ENCODE assay signal across 25 cellular contexts in genomic region chr9:31034311-31034710, GRCh38.
A peak's percentile ranks its signal among the peaks of the same experiment; 100 is the strongest.
DNase-seq lines count a peak whose midpoint lies in the region; ATAC-seq and TF ChIP-seq lines count a peak whose summit lies in the region.
"Had no signal": no experiment of that assay in that cellular context is flagged by ENCODE, and none has a peak within 500 bp of the region (broad histone marks: within the 10 kb centered on the region; RNA-seq: fewer than 3 reads in every experiment).

No MANE protein-coding gene starts in this region.

- H3K4me2 ChIP-seq in hepatocyte: no peak overlapping the region

- H3K79me2 ChIP-seq in hepatocyte: no peaks in the 10 kb centered on the region

- no peaks in the 10 kb centered on the region for H3K27me3 ChIP-seq in CD4-positive, CD25-positive, alpha-beta regulatory T cell (ENCODE audit: control insufficient read depth, insufficient read depth, low read length)
- no peaks in the 10 kb centered on the region for H3K27me3 ChIP-seq in hepatocyte

- peak overlapping the region; percentile 24 for H2AFZ ChIP-seq in hepatocyte

- H3K9me2 ChIP-seq in hepatocyte (replicated peaks; ENCODE audit: insufficient read depth): no peaks in the 10 kb centered on the region

- no peak for ATAC-seq in CD4-positive, CD25-positive, alpha-beta regulatory T cell (ENCODE audit: low read depth in 2 of 2)
- ATAC-seq: activated CD8-positive, alpha-beta T cell treated with anti-CD3 and anti-CD28 coated beads for 36 hours; left ventricle myocardium superior; mucosa of descending colon; right cardiac atrium had no signal

- H3K36me3 Mint-ChIP-seq in CD4-positive, CD25-positive, alpha-beta regulatory T cell: no peaks in the 10 kb centered on the region
- H3K36me3 Mint-ChIP-seq: activated naive CD8-positive, alpha-beta T cell treated with anti-CD3 and anti-CD28 coated beads, Interleukin-2, amount 10 ng/mL, durations not matched to agents 7 days and 5 days; IgD-negative memory B cell had no signal

- in situ Hi-C loops in SK-MEL-5 (cut with HindIII; ENCODE audit: low pct_unique_long_range_greater_than_20kb, low sequenced_read_pairs): no loop called here

- H3K36me3 ChIP-seq in CD4-positive, CD25-positive, alpha-beta regulatory T cell (ENCODE audit: control insufficient read depth, insufficient read depth, low read length): no peaks in the 10 kb centered on the region
- no peaks in the 10 kb centered on the region for H3K36me3 ChIP-seq in hepatocyte (replicated peaks; ENCODE audit: insufficient read depth, low read depth)

- H3K27me3 Mint-ChIP-seq in CD4-positive, CD25-positive, alpha-beta regulatory T cell: no peaks in the 10 kb centered on the region
- H3K27me3 Mint-ChIP-seq: activated naive CD8-positive, alpha-beta T cell treated with anti-CD3 and anti-CD28 coated beads, Interleukin-2, amount 10 ng/mL, durations not matched to agents 7 days and 5 days had no signal

- no peak overlapping the region for H3K27ac Mint-ChIP-seq in CD4-positive, CD25-positive, alpha-beta regulatory T cell
- H3K27ac Mint-ChIP-seq: activated CD8-positive, alpha-beta T cell treated with anti-CD3 and anti-CD28 coated beads for 36 hours; activated naive CD8-positive, alpha-beta T cell treated with anti-CD3 and anti-CD28 coated beads, Interleukin-2, amount 10 ng/mL, durations not matched to agents 7 days and 5 days; CD4-positive, alpha-beta T cell; IgD-negative memory B cell; T-helper 1 cell treated with Interleukin-12 subunit alpha and Interleukin-12 subunit beta and Interleukin-4 antibody, amounts not matched to agents 30 μg/mL and 1 μg/mL, for 36 hours had no signal

- no peaks in the 10 kb centered on the region for H4K20me1 ChIP-seq in hepatocyte (ENCODE audit: insufficient read depth, poor library complexity, severe bottlenecking)

- H3K9me3 Mint-ChIP-seq in CD4-positive, CD25-positive, alpha-beta regulatory T cell: no peaks in the 10 kb centered on the region
- H3K9me3 Mint-ChIP-seq: activated CD8-positive, alpha-beta T cell treated with anti-CD3 and anti-CD28 coated beads for 36 hours; activated naive CD8-positive, alpha-beta T cell treated with anti-CD3 and anti-CD28 coated beads, Interleukin-2, amount 10 ng/mL, durations not matched to agents 7 days and 5 days; CD4-positive, alpha-beta T cell; IgD-negative memory B cell; T-helper 1 cell treated with Interleukin-12 subunit alpha and Interleukin-12 subunit beta and Interleukin-4 antibody, amounts not matched to agents 30 μg/mL and 1 μg/mL, for 36 hours had no signal

- TF ChIP-seq CTCF in hepatocyte (IDR thresholded peaks at IDR 0.05; ENCODE audit: poor library complexity): no peak

- H3K4me1 Mint-ChIP-seq in CD4-positive, CD25-positive, alpha-beta regulatory T cell: peaks cover 0 to 8% (median 4%) of the 10 kb centered on the region in 4 donors
- H3K4me1 Mint-ChIP-seq: activated naive CD8-positive, alpha-beta T cell treated with anti-CD3 and anti-CD28 coated beads, Interleukin-2, amount 10 ng/mL, durations not matched to agents 7 days and 5 days had no signal

- H3K9me3 ChIP-seq in CD4-positive, CD25-positive, alpha-beta regulatory T cell (ENCODE audit: control insufficient read depth in 2 of 2, low read length in 2 of 2): no peaks in the 10 kb centered on the region
- H3K9me3 ChIP-seq in hepatocyte (ENCODE audit: low read depth): no peaks in the 10 kb centered on the region
- H3K9me3 ChIP-seq: mucosa of descending colon had no signal

- no peak overlapping the region for H3K27ac ChIP-seq in CD4-positive, CD25-positive, alpha-beta regulatory T cell (ENCODE audit: insufficient read depth, low read length, poor library complexity, severe bottlenecking)
- no peak overlapping the region for H3K27ac ChIP-seq in hepatocyte
- H3K27ac ChIP-seq: HL-60, VCaP had no signal

- H3K4me3 Mint-ChIP-seq in CD4-positive, CD25-positive, alpha-beta regulatory T cell: no peak overlapping the region
- H3K4me3 Mint-ChIP-seq: activated CD8-positive, alpha-beta T cell treated with anti-CD3 and anti-CD28 coated beads for 36 hours; activated naive CD8-positive, alpha-beta T cell treated with anti-CD3 and anti-CD28 coated beads, Interleukin-2, amount 10 ng/mL, durations not matched to agents 7 days and 5 days; CD4-positive, alpha-beta T cell; IgD-negative memory B cell; T-helper 1 cell treated with Interleukin-12 subunit alpha and Interleukin-12 subunit beta and Interleukin-4 antibody, amounts not matched to agents 30 μg/mL and 1 μg/mL, for 36 hours had no signal

- WGBS in hepatocyte (ENCODE audit: low lambda C conversion rate, missing lambda C conversion rate): 62% methylated on average over 4 of the region's 4 CpGs

- no peaks in the 10 kb centered on the region for H3K4me1 ChIP-seq in CD4-positive, CD25-positive, alpha-beta regulatory T cell (ENCODE audit: control insufficient read depth, insufficient read depth, low read length, poor library complexity, severe bottlenecking)
- H3K4me1 ChIP-seq in hepatocyte (ENCODE audit: insufficient read depth): peaks cover 6% of the 10 kb centered on the region

- DNase-seq in CD4-positive, CD25-positive, alpha-beta regulatory T cell: no peak
- DNase-seq in NCI-H146 treated with DMSO at 0.1 percent for 48 hours (lab: John Stamatoyannopoulos, UW; ENCODE audit: unreplicated experiment): peak; percentile 100
- DNase-seq in SK-MEL-5 (ENCODE audit: low read depth, low spot score): peak; percentile 72
- no peak for DNase-seq in hepatocyte (ENCODE audit: low spot score)
- DNase-seq in activated naive CD4-positive, alpha-beta T cell (lab: John Stamatoyannopoulos, UW): no peak
- DNase-seq in NCI-H1436 (lab: John Stamatoyannopoulos, UW): no peak
- DNase-seq in activated T-cell treated with anti-CD3 and anti-CD28 coated beads, Interleukin-2, amount 50 U/mL, for 1 hour: no peak
- no peak for DNase-seq in amniotic stem cell (lab: John Stamatoyannopoulos, UW)
- DNase-seq: activated CD8-positive, alpha-beta T cell treated with anti-CD3 and anti-CD28 coated beads for 36 hours; activated naive CD8-positive, alpha-beta T cell treated with anti-CD3 and anti-CD28 coated beads, Interleukin-2, amount 10 ng/mL, durations not matched to agents 7 days and 5 days; activated T-cell treated with anti-CD3 and anti-CD28 coated beads, Interleukin-2, amount 50 U/mL, for 48 hours; CD4-positive, alpha-beta T cell; left ventricle myocardium superior; MM.1S; mucosa of descending colon; NCI-H226; nucleus accumbens; right cardiac atrium; stimulated activated CD4-positive, alpha-beta T cell treated with anti-CD3 and anti-CD28 coated beads, Interleukin-15, amount 100 ng/mL, for 24 hours; stimulated activated naive CD4-positive, alpha-beta T cell; trophoblast cell had no signal

- peak overlapping the region; percentile 16 for H3K4me3 ChIP-seq in CD4-positive, CD25-positive, alpha-beta regulatory T cell (ENCODE audit: low read depth, low read length)
- H3K4me3 ChIP-seq in hepatocyte: no peak overlapping the region
- H3K4me3 ChIP-seq: mucosa of descending colon had no signal

Comparison
In these comparisons a context has a peak if more than half of its experiments do, and no peak if none do; other contexts are left out.
1. DNase-seq: peak in NCI-H146 treated with DMSO at 0.1 percent for 48 hours (single experiment) and SK-MEL-5 (single experiment); none in CD4-positive, CD25-positive, alpha-beta regulatory T cell (0 of 3), hepatocyte (single experiment), activated naive CD4-positive, alpha-beta T cell (0 of 4), NCI-H1436 (single experiment), activated T-cell treated with anti-CD3 and anti-CD28 coated beads, Interleukin-2, amount 50 U/mL, for 1 hour (single experiment) and amniotic stem cell (single experiment).